ENCODE assay signal across 9 cellular contexts in the genomic region with DNA sequence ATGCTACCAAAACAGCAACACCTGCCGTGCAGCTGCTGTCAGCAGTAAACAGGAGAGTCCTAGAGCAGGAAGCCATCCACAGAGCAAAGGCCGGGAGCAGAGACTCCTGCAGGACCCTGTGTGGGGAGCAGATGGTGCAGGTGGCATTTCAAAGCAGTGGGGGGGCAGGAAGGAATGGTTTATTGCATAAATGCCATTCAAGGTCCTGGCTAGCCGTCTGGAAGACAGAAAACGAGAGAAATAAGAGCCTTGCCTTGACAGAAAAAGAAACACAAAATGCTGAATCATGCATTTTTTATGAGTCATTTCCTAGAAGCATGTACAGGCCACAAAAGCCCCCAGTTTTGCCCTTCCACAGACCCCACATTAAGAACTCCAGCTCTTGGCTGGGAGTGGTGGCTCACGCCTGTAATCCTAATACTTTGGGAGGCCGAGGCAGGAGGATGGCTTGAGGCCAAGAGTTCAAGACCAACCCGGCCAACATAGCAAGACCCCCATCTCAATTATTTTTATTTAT. TPM values are rescaled to one million over a fixed set of nuclear protein-coding genes. Genes with fewer than 3 reads are reported as not detected.
DNase-seq lines count a peak whose midpoint lies in the region; ATAC-seq and TF ChIP-seq lines count a peak whose summit lies in the region.
"Had no signal": no experiment of that assay in that cellular context is flagged by ENCODE, and none has a peak within 500 bp of the region (broad histone marks: within the 10 kb centered on the region; RNA-seq: fewer than 3 reads in every experiment).

No MANE protein-coding gene starts in this region.

- no peaks in the 10 kb centered on the region for H3K4me1 ChIP-seq in body of pancreas

- no peak overlapping the region for H3K4me3 ChIP-seq in body of pancreas
- H3K4me3 ChIP-seq: Peyer's patch had no signal

- H3K4me3 Mint-ChIP-seq in brain (no peak overlapping the region), progenitor cell of endocrine pancreas (ENCODE audit: low read depth) (no peak overlapping the region)

- H3K36me3 ChIP-seq in body of pancreas (replicated peaks in 1 of 2; ENCODE audit: insufficient read depth in 1 of 2, low read depth in 2 of 2), result no peaks in the 10 kb centered on the region
- H3K36me3 ChIP-seq: Peyer's patch had no signal

- H3K9me3 Mint-ChIP-seq in brain, result no peaks in the 10 kb centered on the region
- no peaks in the 10 kb centered on the region for H3K9me3 Mint-ChIP-seq in progenitor cell of endocrine pancreas (ENCODE audit: low read depth)

- H3K27me3 Mint-ChIP-seq in brain (no peaks in the 10 kb centered on the region), progenitor cell of endocrine pancreas (peaks cover 8% of the 10 kb centered on the region)

- H3K27ac Mint-ChIP-seq in brain (peak overlapping the region in 4 of 5 experiments; percentile 27 to 91 (median 71)), progenitor cell of endocrine pancreas (peak overlapping the region; percentile 84)

- WGBS in body of pancreas, 2 donors, result 50 to 64% methylated on average over 7 of the region's 7 CpGs

- DNase-seq in NCI-H748 (lab: John Stamatoyannopoulos, UW; ENCODE audit: unreplicated experiment), result peak; percentile 71
- DNase-seq in NCI-H748 treated with DMSO at 0.1 percent for 48 hours (lab: John Stamatoyannopoulos, UW), result no peak
- DNase-seq in NCI-H2107 treated with DMSO at 0.1 percent for 48 hours (lab: John Stamatoyannopoulos, UW; ENCODE audit: unreplicated experiment), result peak; percentile 79
- no peak for DNase-seq in progenitor cell of endocrine pancreas (ENCODE audit: low spot score, unreplicated experiment)
- DNase-seq in body of pancreas, result no peak

- ATAC-seq in HG03521 (IDR thresholded peaks at IDR 0.05; ENCODE audit: unreplicated experiment) (no peak), body of pancreas (no peak), HG03565 (IDR thresholded peaks at IDR 0.05; ENCODE audit: unreplicated experiment) (no peak)

- H3K9me3 ChIP-seq in body of pancreas, result no peaks in the 10 kb centered on the region
- H3K9me3 ChIP-seq: Peyer's patch had no signal

- TF ChIP-seq POLR2A in body of pancreas (IDR thresholded peaks at IDR 0.05), result no peak

- no peak overlapping the region for H3K27ac ChIP-seq in body of pancreas
- H3K27ac ChIP-seq: Peyer's patch had no signal

- H3K27me3 ChIP-seq in body of pancreas, result no peaks in the 10 kb centered on the region
- H3K27me3 ChIP-seq: Peyer's patch had no signal

- H3K4me1 Mint-ChIP-seq in brain (peaks cover 6% of the 10 kb centered on the region), progenitor cell of endocrine pancreas (ENCODE audit: low read depth) (no peaks in the 10 kb centered on the region)

- no peaks in the 10 kb centered on the region for H3K36me3 Mint-ChIP-seq in brain
- no peaks in the 10 kb centered on the region for H3K36me3 Mint-ChIP-seq in progenitor cell of endocrine pancreas (ENCODE audit: insufficient read depth)

- TF ChIP-seq CTCF in brain (conservative IDR thresholded peaks at IDR 0.05), result no peak
- no peak for TF ChIP-seq CTCF in progenitor cell of endocrine pancreas (IDR thresholded peaks at IDR 0.05; ENCODE audit: unreplicated experiment)
- TF ChIP-seq CTCF in body of pancreas (IDR thresholded peaks at IDR 0.05), result no peak

- intact Hi-C loops in body of pancreas (cut with DNase I), result no loop called here

RNA-seq across cellular contexts. Expression of a gene that starts 5.4 kb away (rescaled TPM):
- polyA plus RNA-seq in brain (ENCODE audit: insufficient read depth, low read depth, low replicate concordance), result not detected
- total RNA-seq in progenitor cell of endocrine pancreas, result 0.42 and 0.48 TPM in 2 replicates
- total RNA-seq in body of pancreas, result under 1 TPM in 1 of 2 donors, not detected in 1; 0.33 TPM

RNA-seq across cellular contexts. Expression of a gene that starts 17.1 kb away (rescaled TPM):
- polyA plus RNA-seq in brain (ENCODE audit: insufficient read depth, low read depth, low replicate concordance), result 36.3 TPM
- total RNA-seq in progenitor cell of endocrine pancreas (99.4 and 108 TPM in 2 replicates), body of pancreas (10 to 100 TPM; 19.7 to 20.4 TPM)

RNA-seq across cellular contexts. Expression of a gene that starts 27.4 kb away (rescaled TPM):
- 30.7 TPM for polyA plus RNA-seq in brain (ENCODE audit: insufficient read depth, low read depth, low replicate concordance)
- total RNA-seq in progenitor cell of endocrine pancreas, result 117 and 122 TPM in 2 replicates
- 10 to 100 TPM; 57.9 to 81.4 TPM for total RNA-seq in body of pancreas

RNA-seq across cellular contexts. Expression of a gene that starts 40.6 kb away (rescaled TPM):
- 4.5 TPM for polyA plus RNA-seq in brain (ENCODE audit: insufficient read depth, low read depth, low replicate concordance)
- 36.9 and 42.3 TPM in 2 replicates for total RNA-seq in progenitor cell of endocrine pancreas
- 10 to 100 TPM; 21.0 to 60.3 TPM for total RNA-seq in body of pancreas

RNA-seq across cellular contexts. Expression of a gene that starts 53.2 kb away (rescaled TPM):
- polyA plus RNA-seq in brain (ENCODE audit: insufficient read depth, low read depth, low replicate concordance), result 71.2 TPM
- total RNA-seq in progenitor cell of endocrine pancreas, result 112 and 114 TPM in 2 replicates
- 10 to 100 TPM; 23.3 to 32.3 TPM for total RNA-seq in body of pancreas

Comparison
In these comparisons a context has a peak if more than half of its experiments do, and no peak if none do; other contexts are left out.
1. DNase-seq: peak in NCI-H748 (single experiment) and NCI-H2107 treated with DMSO at 0.1 percent for 48 hours (single experiment); none in NCI-H748 treated with DMSO at 0.1 percent for 48 hours (single experiment), progenitor cell of endocrine pancreas (single experiment) and body of pancreas (0 of 4).